In the genomic region with DNA sequence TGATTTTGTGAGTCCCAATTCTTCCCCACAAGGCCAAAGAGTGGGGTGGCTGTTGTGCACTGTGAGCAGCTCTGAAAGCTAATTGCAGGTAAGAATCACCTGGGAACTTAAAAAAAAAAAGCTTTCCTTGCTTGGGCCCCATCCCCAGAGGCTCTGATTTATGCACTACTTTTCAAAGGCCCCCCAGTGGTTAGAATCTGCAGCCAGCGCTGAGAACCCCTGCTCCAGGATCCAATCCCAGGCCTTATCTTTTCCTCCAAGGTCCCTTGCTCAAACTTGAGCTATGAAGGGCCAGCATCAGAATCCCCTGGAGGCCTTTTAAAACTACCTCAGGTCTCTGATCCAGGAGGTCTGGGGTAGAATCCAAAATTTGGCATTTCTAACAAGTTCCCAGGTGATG, we compare ENCODE assay signal across 25 cellular contexts.
"Had no signal": no experiment of that assay in that cellular context is flagged by ENCODE, and none has a peak within 500 bp of the region (broad histone marks: within the 10 kb centered on the region; RNA-seq: fewer than 3 reads in every experiment).

No MANE protein-coding gene starts in this region.

- H3K9me3 Mint-ChIP-seq: stimulated activated effector memory CD8-positive, alpha-beta T cell treated with anti-CD3 and anti-CD28 coated beads, Interleukin-12 subunit alpha, Interleukin-12 subunit beta, amount 100 ng/mL, for 72 hours had no signal

- H3K4me3 Mint-ChIP-seq: naive thymus-derived CD8-positive, alpha-beta T cell; nephron progenitor cell; stimulated activated effector memory CD8-positive, alpha-beta T cell treated with anti-CD3 and anti-CD28 coated beads, Interleukin-12 subunit alpha, Interleukin-12 subunit beta, amount 100 ng/mL, for 72 hours had no signal

- H3K27ac ChIP-seq: dorsolateral prefrontal cortex, epithelial cell of prostate, foreskin keratinocyte, lower lobe of right lung, ovary, thyroid gland, vagina had no signal

- H3K36me3 ChIP-seq: lower lobe of right lung, ovary, stomach, thyroid gland, vagina had no signal

- H3K9me3 ChIP-seq: lower lobe of right lung, ovary, stomach, thyroid gland, vagina had no signal

- H3K27ac Mint-ChIP-seq: nephron progenitor cell had no signal

- H3K27me3 ChIP-seq: dorsolateral prefrontal cortex, foreskin keratinocyte, ovary, stomach, thyroid gland, vagina had no signal

- ATAC-seq: esophagus mucosa; foreskin keratinocyte; left ventricle myocardium superior; lower lobe of right lung; naive thymus-derived CD8-positive, alpha-beta T cell; stimulated activated effector memory CD8-positive, alpha-beta T cell treated with anti-CD3 and anti-CD28 coated beads, Interleukin-12 subunit alpha, Interleukin-12 subunit beta, amount 100 ng/mL, for 72 hours had no signal

- FAIRE-seq: colon, keratinocyte had no signal

- H3K27me3 Mint-ChIP-seq: naive thymus-derived CD8-positive, alpha-beta T cell had no signal

- H3K4me1 ChIP-seq: foreskin keratinocyte, lower lobe of right lung, thyroid gland, vagina had no signal

- DNase-seq: dorsolateral prefrontal cortex; effector CD4-positive, alpha-beta T cell; foreskin keratinocyte; hypothalamus; left ventricle myocardium superior; lower lobe of right lung; naive thymus-derived CD8-positive, alpha-beta T cell; nephron progenitor cell; occipital lobe; ovary; retina; stimulated activated CD4-positive, alpha-beta T cell treated with anti-CD3 and anti-CD28 coated beads, Interleukin-12 subunit alpha, Interleukin-12 subunit beta, amount 100 ng/mL, for 4 hours; stimulated activated CD4-positive, alpha-beta T cell treated with anti-CD3 and anti-CD28 coated beads, Interleukin-2, amount 100 ng/mL, for 24 hours; stimulated activated CD4-positive, alpha-beta T cell treated with anti-CD3 and anti-CD28 coated beads, Interleukin-4, amount 100 ng/mL, for 24 hours; stimulated activated naive CD4-positive, alpha-beta T cell treated with Interleukin-2 at 50 U/mL for 16 hours; stomach; thyroid gland; trophoblast cell had no signal

- H3K4me3 ChIP-seq: dorsolateral prefrontal cortex, lower lobe of right lung, ovary, smooth muscle cell, stomach, thyroid gland, vagina had no signal

- H3K4me2 ChIP-seq: smooth muscle cell had no signal
